8 cellular contexts compared by ENCODE assay signal in the genomic region with DNA sequence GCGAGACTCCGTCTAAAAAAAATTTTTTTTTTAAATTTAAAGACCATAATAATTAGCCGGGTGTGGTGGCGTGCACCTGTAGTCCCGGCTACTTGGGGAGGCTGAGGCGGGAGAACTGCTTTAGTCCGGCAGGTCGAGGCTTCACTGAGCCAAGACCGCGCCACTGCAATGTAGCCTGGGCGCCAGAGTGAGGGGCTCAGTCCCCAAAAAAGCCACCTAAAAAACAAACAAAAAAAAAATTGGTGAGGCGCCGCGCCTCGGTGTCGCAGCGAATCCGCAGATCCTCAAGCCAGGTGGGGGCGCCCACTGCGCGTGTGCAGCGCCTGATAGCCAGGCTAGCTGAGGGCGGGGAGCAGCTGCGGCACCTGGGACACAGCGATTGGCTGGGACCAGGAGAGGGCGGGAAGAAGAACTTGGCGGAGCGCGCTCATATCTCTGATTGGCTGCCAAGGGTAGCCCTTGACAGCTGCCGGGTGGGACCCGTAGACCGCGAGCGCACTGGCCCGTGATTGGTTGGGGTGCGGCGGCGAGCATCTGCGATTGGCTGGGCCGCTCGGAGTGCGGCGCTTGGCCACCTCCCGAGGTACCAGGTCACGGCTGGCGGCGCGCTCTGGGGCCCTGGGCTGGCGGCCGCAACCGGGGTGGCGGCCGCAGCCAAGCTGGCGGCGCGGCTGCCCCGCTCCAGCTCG. TPM values are rescaled to one million over a fixed set of nuclear protein-coding genes. Genes with fewer than 3 reads are reported as not detected.
DNase-seq lines count a peak whose midpoint lies in the region; ATAC-seq and TF ChIP-seq lines count a peak whose summit lies in the region.

No MANE protein-coding gene starts in this region.

- no peaks in the 10 kb centered on the region for H3K9me3 ChIP-seq in trophoblast cell (ENCODE audit: insufficient read depth, low read depth, low read length)

- H4K91ac ChIP-seq in trophoblast cell (ENCODE audit: low read depth, low read length): peak overlapping the region; percentile 63

- H2AFZ ChIP-seq in trophoblast cell (ENCODE audit: insufficient read depth, low read length, poor library complexity): peak overlapping the region; percentile 21

- peaks cover 54% of the 10 kb centered on the region for H3K27me3 Mint-ChIP-seq in type B pancreatic cell

- no peak overlapping the region for H4K12ac ChIP-seq in trophoblast cell (ENCODE audit: low read depth, low read length)

- H3K14ac ChIP-seq in trophoblast cell (ENCODE audit: low read length): no peak overlapping the region

- no peak overlapping the region for H2BK120ac ChIP-seq in trophoblast cell (ENCODE audit: insufficient read depth, low read length, poor library complexity)

- WGBS in trophoblast cell (ENCODE audit: extremely low coverage, insufficient coverage, insufficient read length): no CpG with 5 or more reads among the region's 58 CpGs

- no peak overlapping the region for H3K18ac ChIP-seq in trophoblast cell (ENCODE audit: low read length)

- no peaks in the 10 kb centered on the region for H3K36me3 Mint-ChIP-seq in type B pancreatic cell

- H3K4me3 ChIP-seq in trophoblast cell (ENCODE audit: low read depth, low read length): peak overlapping the region; percentile 72

- TF ChIP-seq CTCF in GM12873 (IDR thresholded peaks at IDR 0.05; ENCODE audit: insufficient read depth, low read depth, low read length, missing control alignments) (peak; percentile 55), type B pancreatic cell (conservative IDR thresholded peaks at IDR 0.05) (peak; percentile 50)

- H3K27ac Mint-ChIP-seq in type B pancreatic cell: peak overlapping the region; percentile 82

- peak overlapping the region; percentile 86 for H3K4me3 Mint-ChIP-seq in type B pancreatic cell

- peaks cover 22 to 27% of the 10 kb centered on the region in 2 experiments for H3K4me1 ChIP-seq in trophoblast cell (ENCODE audit: control insufficient read depth in 1 of 2, insufficient read depth in 2 of 2, low read length in 2 of 2)

- no peaks in the 10 kb centered on the region for H3K4me1 Mint-ChIP-seq in type B pancreatic cell (ENCODE audit: unreplicated experiment)

- H2BK5ac ChIP-seq in trophoblast cell (ENCODE audit: low read depth, low read length, poor library complexity): no peak overlapping the region

- H4K8ac ChIP-seq in trophoblast cell (ENCODE audit: low read depth, low read length): no peak overlapping the region

- ATAC-seq in HG02678 (IDR thresholded peaks at IDR 0.05; ENCODE audit: unreplicated experiment): peak; percentile 92

- no peak overlapping the region for H2AK5ac ChIP-seq in trophoblast cell (ENCODE audit: low read length)

- H3K27ac ChIP-seq in trophoblast cell (ENCODE audit: low read depth, low read length): no peak overlapping the region

- H3K4me2 ChIP-seq in trophoblast cell (ENCODE audit: low read length): peak overlapping the region; percentile 87

- no peaks in the 10 kb centered on the region for H3K9me3 Mint-ChIP-seq in type B pancreatic cell

- no peak overlapping the region for H3K9ac ChIP-seq in trophoblast cell (ENCODE audit: low read length)

- H3K4ac ChIP-seq in trophoblast cell (ENCODE audit: low read depth, low read length): no peak overlapping the region

- H3K27me3 ChIP-seq in trophoblast cell (ENCODE audit: insufficient read depth, low read length): no peaks in the 10 kb centered on the region

- no peak overlapping the region for H3K23ac ChIP-seq in trophoblast cell (ENCODE audit: low read length)

- peaks cover 4% of the 10 kb centered on the region for H3K79me2 ChIP-seq in trophoblast cell (ENCODE audit: control insufficient read depth, insufficient read depth, low read length, poor library complexity)

- DNase-seq in NCI-H1092 treated with DMSO at 0.1 percent for 48 hours (lab: John Stamatoyannopoulos, UW) (peak; percentile 98), SK-N-DZ (ENCODE audit: low spot score) (peak; percentile 99), germinal center (ENCODE audit: low spot score) (peak; percentile 99), trophoblast cell (peak; percentile 99 to 100), type B pancreatic cell (ENCODE audit: extremely low spot score, unreplicated experiment) (peak; percentile 97)
- DNase-seq in activated naive CD4-positive, alpha-beta T cell (lab: John Stamatoyannopoulos, UW): peak; percentile 87 to 94 (median 90)

- no peak overlapping the region for H2BK12ac ChIP-seq in trophoblast cell (ENCODE audit: low read length)

- H3K79me1 ChIP-seq in trophoblast cell (ENCODE audit: low read length): peaks cover 17% of the 10 kb centered on the region

- no peaks in the 10 kb centered on the region for H3K36me3 ChIP-seq in trophoblast cell (ENCODE audit: control insufficient read depth in 1 of 2, insufficient read depth in 2 of 2, low read length in 2 of 2)

RNA-seq across cellular contexts. Expression of gene CLDN9, which starts 9.0 kb away (rescaled TPM):
- polyA plus RNA-seq in SK-N-DZ (2014; cell fraction: cytosol; rRNA removed): not detected in 2 replicates
- 0.17 TPM in 1 of 2 replicates, not detected in the other for polyA plus RNA-seq in SK-N-DZ (2014; cell fraction: nucleus; rRNA removed)
- polyA plus RNA-seq in trophoblast cell (2013): 0.40 and 0.62 TPM in 2 replicates
- total RNA-seq in type B pancreatic cell (ENCODE audit: low replicate concordance): 0.99 and 3.4 TPM in 2 replicates

RNA-seq across cellular contexts. Expression of gene CLDN6, which starts 14.3 kb away (rescaled TPM):
- polyA plus RNA-seq in SK-N-DZ (2014; cell fraction: cytosol; rRNA removed): not detected in 2 replicates
- 0.17 TPM in 1 of 2 replicates, not detected in the other for polyA plus RNA-seq in SK-N-DZ (2014; cell fraction: nucleus; rRNA removed)
- 719 and 729 TPM in 2 replicates for polyA plus RNA-seq in trophoblast cell (2013)
- total RNA-seq in type B pancreatic cell (ENCODE audit: low replicate concordance): 98.9 and 243 TPM in 2 replicates

RNA-seq across cellular contexts. Expression of gene TNFRSF12A, which starts 16.4 kb away (rescaled TPM):
- 0.36 and 0.38 TPM in 2 replicates for polyA plus RNA-seq in SK-N-DZ (2014; cell fraction: cytosol; rRNA removed)
- 1.5 and 5.6 TPM in 2 replicates for polyA plus RNA-seq in SK-N-DZ (2014; cell fraction: nucleus; rRNA removed)
- polyA plus RNA-seq in trophoblast cell (2013): 120 and 121 TPM in 2 replicates
- 24.0 and 55.5 TPM in 2 replicates for total RNA-seq in type B pancreatic cell (ENCODE audit: low replicate concordance)

RNA-seq across cellular contexts. Expression of gene HCFC1R1, which starts 20.0 kb away (rescaled TPM):
- 30.6 and 31.8 TPM in 2 replicates for polyA plus RNA-seq in SK-N-DZ (2014; cell fraction: cytosol; rRNA removed)
- polyA plus RNA-seq in SK-N-DZ (2014; cell fraction: nucleus; rRNA removed): 38.4 and 41.5 TPM in 2 replicates
- 124 TPM in 2 replicates for polyA plus RNA-seq in trophoblast cell (2013)
- total RNA-seq in type B pancreatic cell (ENCODE audit: low replicate concordance): 34.8 and 49.4 TPM in 2 replicates

RNA-seq across cellular contexts. Expression of gene THOC6, which starts 20.1 kb away (rescaled TPM):
- 41.7 and 45.1 TPM in 2 replicates for polyA plus RNA-seq in SK-N-DZ (2014; cell fraction: cytosol; rRNA removed)
- 78.3 and 95.2 TPM in 2 replicates for polyA plus RNA-seq in SK-N-DZ (2014; cell fraction: nucleus; rRNA removed)
- 26.2 and 26.7 TPM in 2 replicates for polyA plus RNA-seq in trophoblast cell (2013)
- 40.1 and 50.7 TPM in 2 replicates for total RNA-seq in type B pancreatic cell (ENCODE audit: low replicate concordance)
